In genomic region chr3:71129611-71130515, GRCh38 we compare ENCODE assay signal across 8 cellular contexts.
A peak's percentile ranks its signal among the peaks of the same experiment; 100 is the strongest.
DNase-seq lines count a peak whose midpoint lies in the region; ATAC-seq, FAIRE-seq and TF ChIP-seq lines count a peak whose summit lies in the region.

No MANE protein-coding gene starts in this region.

- TF ChIP-seq RAD21 in GM12878 (IDR thresholded peaks at IDR 0.05; ENCODE audit: insufficient read depth, low read depth, low read length), result no peak

- H3K27me3 ChIP-seq in GM12878 (replicated peaks in 1 of 2; ENCODE audit: control insufficient read depth in 2 of 2, insufficient read depth in 2 of 2, low read length in 1 of 2), result peaks cover 5 to 19% of the 10 kb centered on the region in 2 experiments; a peak in 2 of 4 replicates

- H3K4me3 Mint-ChIP-seq in stimulated activated memory B cell treated with anti-CD40 and anti-IgM and Interleukin-4, amounts not matched to agents 10 μg/mL and 1 μg/mL and 100 μg/mL, for 72 hours, result peak overlapping the region; percentile 86

- TF ChIP-seq POLR2A in GM12878 (IDR thresholded peaks at IDR 0.05; ENCODE audit: low read depth, low read length), result no peak

- H3K79me2 ChIP-seq in GM12878 (ENCODE audit: control insufficient read depth, insufficient read depth, low read length), result no peaks in the 10 kb centered on the region

- peaks cover 4% of the 10 kb centered on the region for H3K4me1 ChIP-seq in GM12878 (ENCODE audit: control insufficient read depth, insufficient read depth, low read length)

- SMC1A ChIA-PET in GM12878 (lab: Charles Lee; ENCODE audit: uncharacterized antibody, unreplicated experiment), result no interaction called here

- TF ChIP-seq CTCF in GM12878 (IDR thresholded peaks at IDR 0.05 in 2 of 3, conservative IDR thresholded peaks at IDR 0.05 in 1 of 3; ENCODE audit: control insufficient read depth in 2 of 3, extremely low read depth in 1 of 3, insufficient read depth in 1 of 3, low read depth in 3 of 3, low read length in 3 of 3), result no peak
- TF ChIP-seq CTCF in GM20000 (IDR thresholded peaks at IDR 0.05; ENCODE audit: extremely low read depth, missing control alignments), result no peak
- TF ChIP-seq CTCF in D721Med (IDR thresholded peaks at IDR 0.05; ENCODE audit: insufficient read depth, missing control alignments), result no peak

- no peaks in the 10 kb centered on the region for H3K9me3 Mint-ChIP-seq in stimulated activated memory B cell treated with anti-CD40 and anti-IgM and Interleukin-4, amounts not matched to agents 10 μg/mL and 1 μg/mL and 100 μg/mL, for 72 hours

- no peaks in the 10 kb centered on the region for H3K27me3 Mint-ChIP-seq in stimulated activated memory B cell treated with anti-CD40 and anti-IgM and Interleukin-4, amounts not matched to agents 10 μg/mL and 1 μg/mL and 100 μg/mL, for 72 hours

- ATAC-seq in GM19324 (IDR thresholded peaks at IDR 0.05; ENCODE audit: low FRiP score, unreplicated experiment), result peak; percentile 34
- ATAC-seq in GM12878, result no peak
- ATAC-seq in stimulated activated memory B cell treated with anti-CD40 and anti-IgM and Interleukin-4, amounts not matched to agents 10 μg/mL and 1 μg/mL and 100 μg/mL, for 72 hours, result peak; percentile 14

- H4K20me1 ChIP-seq in GM12878 (ENCODE audit: control insufficient read depth, insufficient read depth), result no peaks in the 10 kb centered on the region

- no peak overlapping the region for H2AFZ ChIP-seq in GM12878 (ENCODE audit: control insufficient read depth, low read depth, low read length)

- RAD21 ChIA-PET in GM12878 (lab: Charles Lee; ENCODE audit: unreplicated experiment), result no interaction called here

- no peaks in the 10 kb centered on the region; the same call in 2 of the 3 replicates for H3K9me3 ChIP-seq in GM12878 (replicated peaks; ENCODE audit: control insufficient read depth, insufficient read depth, low read length)

- peaks cover 66% of the 10 kb centered on the region for H3K4me1 Mint-ChIP-seq in stimulated activated memory B cell treated with anti-CD40 and anti-IgM and Interleukin-4, amounts not matched to agents 10 μg/mL and 1 μg/mL and 100 μg/mL, for 72 hours

- CTCF ChIA-PET in GM12878 (lab: Yijun Ruan, JAX), result no interaction called here

- DNase-seq in NCI-H526 (lab: John Stamatoyannopoulos, UW), result peak; percentile 49 to 50
- DNase-seq in GM12878 (ENCODE audit: low read depth, low spot score), result no peak
- no peak for DNase-seq in GM20000 (ENCODE audit: low spot score)
- DNase-seq in D721Med (ENCODE audit: insufficient read length, low spot score), result no peak
- no peak for DNase-seq in LoVo (ENCODE audit: low spot score)

- WGBS in GM12878 (ENCODE audit: insufficient coverage, insufficient replicate concordance, low lambda C conversion rate, missing lambda C conversion rate), result 3% methylated on average over 14 of the region's 14 CpGs

- H3K4me2 ChIP-seq in GM12878 (ENCODE audit: control insufficient read depth, insufficient read depth), result peak overlapping the region; percentile 33

- no peak overlapping the region for H3K9ac ChIP-seq in GM12878 (ENCODE audit: control insufficient read depth, insufficient read depth, low read length)

- no peaks in the 10 kb centered on the region for H3K36me3 ChIP-seq in GM12878 (ENCODE audit: control insufficient read depth in 2 of 2, insufficient read depth in 2 of 2, low read length in 1 of 2)

- H3K27ac Mint-ChIP-seq in stimulated activated memory B cell treated with anti-CD40 and anti-IgM and Interleukin-4, amounts not matched to agents 10 μg/mL and 1 μg/mL and 100 μg/mL, for 72 hours, result peak overlapping the region; percentile 91

- no peak overlapping the region for H3K27ac ChIP-seq in GM12878 (ENCODE audit: control insufficient read depth, insufficient read depth)

- no peak for TF ChIP-seq EP300 in GM12878 (IDR thresholded peaks at IDR 0.05; ENCODE audit: borderline replicate concordance in 1 of 2, control insufficient read depth in 1 of 2, low read depth in 2 of 2, low read length in 2 of 2)

- no peak overlapping the region for H3K4me3 ChIP-seq in GM12878

- FAIRE-seq in GM12878 (lab: Jason Lieb, UNC) (no peak), islet of Langerhans (lab: Jason Lieb, UNC) (peak; percentile 33), D721Med (lab: Jason Lieb, UNC) (no peak)

- in situ Hi-C loops in GM12878 (cut with MboI), result no loop called here

- H3K36me3 Mint-ChIP-seq in stimulated activated memory B cell treated with anti-CD40 and anti-IgM and Interleukin-4, amounts not matched to agents 10 μg/mL and 1 μg/mL and 100 μg/mL, for 72 hours, result peaks cover 14% of the 10 kb centered on the region

- POLR2A ChIA-PET in GM12878 (lab: Charles Lee), result no interaction called here

- BruUV-seq in GM12878 (replicated peaks; lab: Mats Ljungman, UMichigan), result no TSS peak

- intact Hi-C loops in GM12878 (cut with micrococcal nuclease; ENCODE audit: unreplicated experiment), result loop anchor here (10.0 kb wide), 1 partner anchor 455 kb away; the partner anchor contains the start of gene FOXP1

TF ChIP-seq in GM12878, 131 proteins besides CTCF, POLR2A, EP300 and RAD21 (continues in another document):
- TF ChIP-seq DPF2 (IDR thresholded peaks at IDR 0.05) (no peak), HSF1 (IDR thresholded peaks at IDR 0.05; ENCODE audit: low read depth, low read length) (no peak), IRF5 (IDR thresholded peaks at IDR 0.05; ENCODE audit: borderline replicate concordance) (no peak), CEBPZ (IDR thresholded peaks at IDR 0.05; ENCODE audit: low read depth, low read length) (no peak), MYB (IDR thresholded peaks at IDR 0.05; ENCODE audit: borderline replicate concordance, low read depth, low read length) (no peak), SMAD5 (IDR thresholded peaks at IDR 0.05; ENCODE audit: low read depth) (no peak), BCL11A (IDR thresholded peaks at IDR 0.05; ENCODE audit: low read depth, low read length) (no peak), TAF1 (IDR thresholded peaks at IDR 0.05; ENCODE audit: borderline replicate concordance, low read depth, low read length) (no peak), NFYA (IDR thresholded peaks at IDR 0.05; ENCODE audit: borderline replicate concordance, low read depth, low read length) (no peak), TCF3 (IDR thresholded peaks at IDR 0.05; ENCODE audit: borderline replicate concordance, insufficient read depth, low read depth, low read length) (no peak), RFX5 (IDR thresholded peaks at IDR 0.05; ENCODE audit: low read depth, low read length) (no peak), HDAC2 (IDR thresholded peaks at IDR 0.05) (no peak), KDM1A (IDR thresholded peaks at IDR 0.05; ENCODE audit: borderline replicate concordance) (no peak), ASH2L (IDR thresholded peaks at IDR 0.05; ENCODE audit: borderline replicate concordance, low read depth) (no peak)

Comparison
In these comparisons a context has a peak if more than half of its experiments do, and no peak if none do; other contexts are left out.
1. DNase-seq: peak in NCI-H526 (2 of 2); none in GM12878 (single experiment), GM20000 (single experiment), D721Med (single experiment) and LoVo (single experiment).